10 cellular contexts compared by ENCODE assay signal in the genomic region with DNA sequence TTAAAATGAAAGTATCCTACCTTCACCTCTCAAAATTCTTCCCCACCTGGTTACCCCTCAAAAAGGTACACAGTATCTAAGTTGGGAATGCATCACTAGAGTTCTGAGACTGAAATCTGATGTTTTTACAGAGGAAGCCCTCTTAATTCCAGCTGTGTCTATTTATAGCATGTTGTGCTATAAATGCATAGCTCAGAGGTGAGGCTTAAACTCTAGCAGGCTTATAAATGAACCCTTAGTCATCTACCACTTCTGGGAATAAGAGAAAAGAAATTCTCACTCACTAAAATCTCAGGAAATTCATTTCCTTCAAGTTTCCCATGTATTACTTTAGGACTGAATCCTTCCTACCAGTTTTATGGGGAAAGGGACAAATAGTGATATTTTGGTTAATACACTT. TPM values are rescaled to one million over a fixed set of nuclear protein-coding genes. Genes with fewer than 3 reads are reported as not detected.
DNase-seq lines count a peak whose midpoint lies in the region; ATAC-seq and TF ChIP-seq lines count a peak whose summit lies in the region.
"Had no signal": no experiment of that assay in that cellular context is flagged by ENCODE, and none has a peak within 500 bp of the region (broad histone marks: within the 10 kb centered on the region; RNA-seq: fewer than 3 reads in every experiment).

No MANE protein-coding gene starts in this region.

- H3K4me1 Mint-ChIP-seq in activated CD8-positive, alpha-beta memory T cell treated with anti-CD3 and anti-CD28 coated beads, Interleukin-2, amount 10 ng/mL, durations not matched to agents 7 days and 5 days: peaks cover 83% of the 10 kb centered on the region

- H3K4me1 ChIP-seq in mesodermal cell (ENCODE audit: control insufficient read depth, insufficient read depth, low read length, poor library complexity, severe bottlenecking) (peaks cover 13% of the 10 kb centered on the region), uterus (peaks cover 18 to 28% of the 10 kb centered on the region in 2 donors), PC-9 (replicated peaks; ENCODE audit: insufficient read depth) (peaks cover 20% of the 10 kb centered on the region)

- H3K27me3 Mint-ChIP-seq in activated CD8-positive, alpha-beta memory T cell treated with anti-CD3 and anti-CD28 coated beads, Interleukin-2, amount 10 ng/mL, durations not matched to agents 7 days and 5 days: no peaks in the 10 kb centered on the region
- H3K27me3 Mint-ChIP-seq: activated naive CD4-positive, alpha-beta T cell treated with anti-CD3 and anti-CD28 coated beads, Interleukin-2, amount 50 U/mL, for 24 hours had no signal

- ATAC-seq in activated CD8-positive, alpha-beta memory T cell treated with anti-CD3 and anti-CD28 coated beads, Interleukin-2, amount 10 ng/mL, durations not matched to agents 7 days and 5 days: no peak

- no peaks in the 10 kb centered on the region for H4K20me1 ChIP-seq in PC-9 (ENCODE audit: insufficient read depth)

- no peak for DNase-seq in activated CD8-positive, alpha-beta memory T cell treated with anti-CD3 and anti-CD28 coated beads, Interleukin-2, amount 10 ng/mL, durations not matched to agents 7 days and 5 days
- no peak for DNase-seq in activated CD8-positive, alpha-beta memory T cell treated with anti-CD3 and anti-CD28 coated beads for 24 hours
- peak; percentile 54 for DNase-seq in dedifferentiated amniotic fluid mesenchymal stem cell (ENCODE audit: extremely low spot score)
- DNase-seq in uterus: no peak
- DNase-seq in activated CD4-positive, alpha-beta T cell treated with anti-CD3 and anti-CD28 coated beads for 1 hour: no peak
- no peak for DNase-seq in PC-9
- no peak for DNase-seq in GM13977 (ENCODE audit: low spot score)
- DNase-seq: NCI-H1694 treated with DMSO at 0.1 percent for 48 hours had no signal

- H3K4me3 ChIP-seq in mesodermal cell (ENCODE audit: extremely low read depth, insufficient read depth, low read length, poor library complexity, severe bottlenecking): no peak overlapping the region
- no peak overlapping the region for H3K4me3 ChIP-seq in uterus
- H3K4me3 ChIP-seq in PC-9: no peak overlapping the region

- H3K4me3 Mint-ChIP-seq in activated CD8-positive, alpha-beta memory T cell treated with anti-CD3 and anti-CD28 coated beads, Interleukin-2, amount 10 ng/mL, durations not matched to agents 7 days and 5 days: no peak overlapping the region
- H3K4me3 Mint-ChIP-seq: activated naive CD4-positive, alpha-beta T cell treated with anti-CD3 and anti-CD28 coated beads, Interleukin-2, amount 50 U/mL, for 24 hours had no signal

- CTCF ChIA-PET in activated CD8-positive, alpha-beta memory T cell treated with anti-CD3 and anti-CD28 coated beads, Interleukin-2, amount 10 ng/mL, durations not matched to agents 7 days and 5 days (lab: Charles Lee): interaction anchor here (0.7 to 1.5 kb wide), 4 partner anchors 18 to 82 kb away, joined by 3 to 7 read pairs (median 4); no protein-coding TSS in a partner anchor
- CTCF ChIA-PET in PC-9 (lab: Charles Lee): no interaction called here

- H3K27ac ChIP-seq in mesodermal cell (ENCODE audit: low read depth, low read length, severe bottlenecking) (peak overlapping the region; percentile 31), uterus (peak overlapping the region; percentile 75 to 97), PC-9 (no peak overlapping the region)

- H3K9me3 Mint-ChIP-seq in activated CD8-positive, alpha-beta memory T cell treated with anti-CD3 and anti-CD28 coated beads, Interleukin-2, amount 10 ng/mL, durations not matched to agents 7 days and 5 days (ENCODE audit: low read depth): no peaks in the 10 kb centered on the region
- H3K9me3 Mint-ChIP-seq: activated naive CD4-positive, alpha-beta T cell treated with anti-CD3 and anti-CD28 coated beads, Interleukin-2, amount 50 U/mL, for 24 hours had no signal

- no peaks in the 10 kb centered on the region for H3K9me2 ChIP-seq in PC-9 (ENCODE audit: insufficient read depth)

- no peaks in the 10 kb centered on the region for H3K79me2 ChIP-seq in PC-9 (ENCODE audit: low read depth)

- no peak overlapping the region for H3K4me2 ChIP-seq in PC-9

- H3K27me3 ChIP-seq in uterus: no peaks in the 10 kb centered on the region
- H3K27me3 ChIP-seq in PC-9 (ENCODE audit: insufficient read depth, low read depth): no peaks in the 10 kb centered on the region

- peaks cover 43% of the 10 kb centered on the region for H3K36me3 Mint-ChIP-seq in activated CD8-positive, alpha-beta memory T cell treated with anti-CD3 and anti-CD28 coated beads, Interleukin-2, amount 10 ng/mL, durations not matched to agents 7 days and 5 days

- no peak overlapping the region for H2AFZ ChIP-seq in PC-9

- H3K36me3 ChIP-seq in mesodermal cell (ENCODE audit: control insufficient read depth, insufficient read depth, low read length): no peaks in the 10 kb centered on the region
- no peaks in the 10 kb centered on the region for H3K36me3 ChIP-seq in uterus
- no peaks in the 10 kb centered on the region for H3K36me3 ChIP-seq in PC-9 (ENCODE audit: low read depth)

- H3F3A ChIP-seq in PC-9 (ENCODE audit: insufficient read depth, low read depth): peaks cover 12% of the 10 kb centered on the region

- POLR2A ChIA-PET in PC-9 (lab: Charles Lee; ENCODE audit: unreplicated experiment): no interaction called here

- peak in 1 of 2 donors; percentile 34 for TF ChIP-seq POLR2A in uterus (IDR thresholded peaks at IDR 0.05)

- peak overlapping the region; percentile 50 for H3K27ac Mint-ChIP-seq in activated CD8-positive, alpha-beta memory T cell treated with anti-CD3 and anti-CD28 coated beads, Interleukin-2, amount 10 ng/mL, durations not matched to agents 7 days and 5 days
- H3K27ac Mint-ChIP-seq: activated naive CD4-positive, alpha-beta T cell treated with anti-CD3 and anti-CD28 coated beads, Interleukin-2, amount 50 U/mL, for 24 hours had no signal

- BruUV-seq in PC-9 (replicated peaks; lab: Mats Ljungman, UMichigan): no TSS peak

- intact Hi-C loops in uterus (cut with DNase I; ENCODE audit: low total_unique reads): no loop called here
- intact Hi-C loops in PC-9 (cut with micrococcal nuclease; ENCODE audit: unreplicated experiment): no loop called here

- in situ Hi-C loops in GM13977 (cut with MboI; ENCODE audit: low pct_unique_long_range_greater_than_20kb, low sequenced_read_pairs, unreplicated experiment): no loop called here

- TF ChIP-seq CTCF in uterus (IDR thresholded peaks at IDR 0.05): no peak
- no peak for TF ChIP-seq CTCF in PC-9 (conservative IDR thresholded peaks at IDR 0.05)
- no peak for TF ChIP-seq CTCF in GM13977 (IDR thresholded peaks at IDR 0.05; ENCODE audit: extremely low read depth, insufficient read depth, missing control alignments)

- no peaks in the 10 kb centered on the region for H3K9me3 ChIP-seq in mesodermal cell (ENCODE audit: control insufficient read depth, low read length)
- H3K9me3 ChIP-seq in uterus: no peaks in the 10 kb centered on the region
- no peaks in the 10 kb centered on the region for H3K9me3 ChIP-seq in PC-9 (ENCODE audit: insufficient read depth, low read depth)

RNA-seq across cellular contexts. Expression of a gene that starts 9.1 kb away (rescaled TPM):
- total RNA-seq in activated CD8-positive, alpha-beta memory T cell treated with anti-CD3 and anti-CD28 coated beads, Interleukin-2, amount 10 ng/mL, durations not matched to agents 7 days and 5 days: 100 to 1,000 TPM in 1 of 2 experiments, 10 to 100 TPM in 1; 93.1 to 131 TPM
- polyA plus RNA-seq in mesodermal cell (2013, experiment 1 of 2): 56.6 TPM
- 53.6 TPM for polyA plus RNA-seq in mesodermal cell (2013, experiment 2 of 2)
- 100 to 1,000 TPM; 143 to 299 (median 158) TPM for total RNA-seq in uterus
- total RNA-seq in PC-9 (2021): 7.1 and 7.6 TPM in 2 replicates

Comparison
In these comparisons a context has a peak if more than half of its experiments do, and no peak if none do; other contexts are left out.
1. RNA of a gene that starts 9.1 kb away (total RNA-seq): 143 to 299 TPM in uterus and 93.1 to 131 TPM in activated CD8-positive, alpha-beta memory T cell treated with anti-CD3 and anti-CD28 coated beads, Interleukin-2, amount 10 ng/mL, durations not matched to agents 7 days and 5 days; 7.1 to 7.6 TPM in PC-9; every median in the first group is over 10 times any median in the second.